ENCODE assay signal across 2 cellular contexts in genomic region chr12:124469193-124469888, GRCh38.
TF ChIP-seq lines count a peak whose summit lies in the region.

No MANE protein-coding gene starts in this region.

TF ChIP-seq in SK-N-SH, 30 proteins besides CTCF, POLR2A, EP300 and RAD21 (continued from another document):
- TF ChIP-seq USF1 (IDR thresholded peaks at IDR 0.05; ENCODE audit: borderline replicate concordance, low read depth) = no peak
- TF ChIP-seq EZH2phosphoT487 (IDR thresholded peaks at IDR 0.05; ENCODE audit: borderline replicate concordance, low read depth) = no peak
- no peak for TF ChIP-seq IRF3 (IDR thresholded peaks at IDR 0.05; ENCODE audit: low read depth, low read length)
- no peak for TF ChIP-seq TAF1 (IDR thresholded peaks at IDR 0.05; ENCODE audit: borderline replicate concordance, low read depth, low read length)
- no peak for TF ChIP-seq GATA2 (CRISPR knock-in tag; IDR thresholded peaks at IDR 0.05)
- no peak for TF ChIP-seq RCOR1 (IDR thresholded peaks at IDR 0.05; ENCODE audit: low read length)
- TF ChIP-seq REST (IDR thresholded peaks at IDR 0.05; ENCODE audit: low read depth, low read length) = no peak
- no peak for TF ChIP-seq TEAD4 (IDR thresholded peaks at IDR 0.05; ENCODE audit: borderline replicate concordance, insufficient read depth)

TF ChIP-seq in SK-N-SH treated with all-trans-retinoic acid at 6 μM for 48 hours, 23 proteins besides CTCF, POLR2A, EP300 and RAD21 (continued from another document):
- TF ChIP-seq CREB5 (CRISPR knock-in tag; IDR thresholded peaks at IDR 0.05; ENCODE audit: low read depth) = no peak
- TF ChIP-seq POU6F1 (CRISPR knock-in tag; IDR thresholded peaks at IDR 0.05; ENCODE audit: borderline replicate concordance, low read depth) = no peak
- TF ChIP-seq GLIS3 (CRISPR knock-in tag; IDR thresholded peaks at IDR 0.05) = no peak
- no peak for TF ChIP-seq ESRRG (CRISPR knock-in tag; IDR thresholded peaks at IDR 0.05)
